In the genomic region with DNA sequence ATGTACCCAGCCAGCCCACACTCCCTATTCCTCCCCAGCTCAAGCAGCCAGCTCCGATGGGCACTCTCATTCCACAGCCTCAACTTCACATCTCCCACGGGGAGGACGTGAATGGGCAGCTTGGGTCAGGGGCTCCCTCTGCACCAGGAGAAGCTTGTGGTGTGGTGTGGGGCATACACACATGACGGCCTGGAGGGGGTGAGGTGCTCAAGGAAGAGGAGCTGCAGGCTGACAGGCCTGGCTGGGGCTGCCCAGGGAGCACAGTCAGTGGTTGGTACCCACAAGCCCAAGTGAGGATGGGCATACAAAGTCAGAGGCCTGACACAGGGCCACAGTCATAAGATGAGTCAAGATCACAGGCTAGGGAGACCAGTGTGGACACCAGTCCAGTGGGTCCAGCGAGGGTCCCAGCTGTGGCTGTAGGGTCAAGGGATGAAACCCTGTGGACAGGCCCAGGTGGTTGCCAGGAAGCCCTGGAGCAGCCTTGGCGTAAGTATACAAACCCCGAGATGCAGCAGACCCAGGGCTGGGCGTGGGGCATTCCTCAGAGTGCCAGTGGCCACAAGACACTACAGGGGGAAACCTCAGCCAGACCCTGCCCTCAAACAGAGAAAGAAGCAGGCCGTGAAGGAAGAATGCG, we compare ENCODE assay signal across 1 cellular context.
TF ChIP-seq lines count a peak whose summit lies in the region.

No MANE protein-coding gene starts in this region.

TF ChIP-seq in IMR-90, 13 proteins besides CTCF, POLR2A, EP300 and RAD21:
- TF ChIP-seq RFX5 (IDR thresholded peaks at IDR 0.05; ENCODE audit: low read depth, low read length) (no peak), SMC3 (IDR thresholded peaks at IDR 0.05; ENCODE audit: low read depth, low read length) (no peak), CEBPB (IDR thresholded peaks at IDR 0.05; ENCODE audit: low read depth, low read length) (no peak)
